Comparison of ENCODE assay signal across 25 cellular contexts in the genomic region with DNA sequence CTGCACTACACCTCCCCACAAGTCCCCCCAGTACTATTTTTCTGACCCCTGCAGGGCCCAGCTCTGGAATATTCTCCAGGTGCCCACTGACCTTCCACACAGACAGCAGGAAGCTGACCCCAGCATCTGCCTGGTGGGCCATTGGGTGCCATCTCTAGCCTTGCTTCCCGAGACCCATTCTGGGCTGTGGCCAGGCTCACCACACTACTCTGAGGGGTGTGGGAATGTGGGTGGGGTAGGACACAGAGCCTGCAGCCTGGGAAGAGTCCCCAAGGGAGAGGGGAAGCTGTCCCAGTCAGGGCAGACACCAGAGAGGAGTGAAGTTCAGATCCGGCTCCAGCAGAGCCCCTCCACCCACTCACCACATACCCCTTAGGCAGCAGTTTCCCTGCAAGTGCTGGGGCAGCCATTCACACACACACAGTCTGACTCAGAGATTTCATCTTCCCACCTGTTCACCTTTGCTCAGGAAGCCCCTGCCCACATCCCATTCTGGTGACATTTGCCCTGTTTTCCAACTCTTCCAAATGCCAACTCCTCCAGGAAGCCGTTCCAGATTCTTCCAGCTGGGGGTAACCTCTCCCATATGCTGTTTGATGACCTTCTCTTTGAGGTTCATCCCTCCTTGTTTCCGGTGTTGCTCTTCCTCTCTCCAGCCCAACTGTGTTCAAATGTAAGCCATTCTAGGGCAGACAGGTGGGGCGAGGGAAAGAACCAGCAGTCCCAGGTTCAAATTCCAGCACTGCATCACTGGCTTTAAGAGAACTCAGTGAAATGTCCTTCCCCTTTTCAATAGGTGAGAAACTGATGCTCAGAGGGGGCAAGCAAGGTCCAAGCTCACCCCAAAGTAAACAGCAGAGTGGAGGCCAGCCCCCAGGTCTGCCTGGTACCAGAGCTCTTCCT. TPM values are rescaled to one million over a fixed set of nuclear protein-coding genes. Genes with fewer than 3 reads are reported as not detected.
DNase-seq lines count a peak whose midpoint lies in the region; ATAC-seq, FAIRE-seq and TF ChIP-seq lines count a peak whose summit lies in the region.
"Had no signal": no experiment of that assay in that cellular context is flagged by ENCODE, and none has a peak within 500 bp of the region (broad histone marks: within the 10 kb centered on the region; RNA-seq: fewer than 3 reads in every experiment).

No MANE protein-coding gene starts in this region.

- peaks cover 8 to 21% of the 10 kb centered on the region in 2 donors for H3K27me3 Mint-ChIP-seq in CD8-positive, alpha-beta memory T cell

- no peaks in the 10 kb centered on the region for H3K36me3 Mint-ChIP-seq in CD8-positive, alpha-beta memory T cell
- H3K36me3 Mint-ChIP-seq: naive thymus-derived CD8-positive, alpha-beta T cell had no signal

- H3K27me3 ChIP-seq in right atrium auricular region = no peaks in the 10 kb centered on the region
- no peaks in the 10 kb centered on the region for H3K27me3 ChIP-seq in right cardiac atrium (ENCODE audit: control insufficient read depth, insufficient read depth)
- no peaks in the 10 kb centered on the region for H3K27me3 ChIP-seq in right lobe of liver
- no peaks in the 10 kb centered on the region for H3K27me3 ChIP-seq in small intestine (ENCODE audit: control insufficient read depth in 2 of 2, insufficient read depth in 2 of 2, low read length in 2 of 2)
- no peaks in the 10 kb centered on the region for H3K27me3 ChIP-seq in ovary
- H3K27me3 ChIP-seq in CD8-positive, alpha-beta memory T cell (ENCODE audit: insufficient read depth, low read length, poor library complexity, severe bottlenecking) = no peaks in the 10 kb centered on the region
- H3K27me3 ChIP-seq: uterus had no signal

- H3K4me3 Mint-ChIP-seq in CD8-positive, alpha-beta memory T cell = no peak overlapping the region
- H3K4me3 Mint-ChIP-seq: HFFc6; naive thymus-derived CD8-positive, alpha-beta T cell had no signal

- FAIRE-seq in small intestine (lab: Jason Lieb, UNC) = no peak

- H3K9me3 Mint-ChIP-seq in CD8-positive, alpha-beta memory T cell = no peaks in the 10 kb centered on the region
- H3K9me3 Mint-ChIP-seq: HFFc6; naive thymus-derived CD8-positive, alpha-beta T cell had no signal

- CTCF ChIA-PET in CD8-positive, alpha-beta memory T cell (lab: Charles Lee) = interaction anchor here (1.2 to 18.8 kb wide), 4 partner anchors 10 to 92 kb away, joined by 3 to 419 read pairs (median 38); partner anchors contain the start of gene TPBGL

- H3K4me1 Mint-ChIP-seq in CD8-positive, alpha-beta memory T cell = no peaks in the 10 kb centered on the region

- DNase-seq in right atrium auricular region (ENCODE audit: low spot score) (no peak), right cardiac atrium (no peak), right lobe of liver (no peak), small intestine (peak; percentile 78), ovary (no peak)
- no peak for DNase-seq in CD8-positive, alpha-beta memory T cell
- DNase-seq: activated CD8-positive, alpha-beta memory T cell treated with anti-CD3 and anti-CD28 coated beads, Interleukin-2, amount 50 U/mL, for 4 hours; dermis blood vessel endothelial cell; HFFc6; hippocampal formation; IMR-90; kidney glomerular epithelial cell; MV-4-11; NCI-H2081; NCI-H524 treated with DMSO at 0.1 percent for 48 hours; stimulated activated CD4-positive, alpha-beta T cell treated with anti-CD3 and anti-CD28 coated beads, Interleukin-4, amount 100 ng/mL, for 1 hour; stimulated activated CD8-positive, alpha-beta memory T cell treated with anti-CD3 and anti-CD28 coated beads, Interleukin-4, amount 100 ng/mL, for 48 hours; uterus had no signal

- ATAC-seq in right cardiac atrium (no peak), right lobe of liver (peak in 1 of 4 donors; percentile 26), HG02642 (IDR thresholded peaks at IDR 0.05; ENCODE audit: poor library complexity, unreplicated experiment) (no peak), GM19455 (IDR thresholded peaks at IDR 0.05; ENCODE audit: unreplicated experiment) (no peak)
- ATAC-seq: naive thymus-derived CD8-positive, alpha-beta T cell had no signal

- no peak for TF ChIP-seq POLR2A in right lobe of liver (IDR thresholded peaks at IDR 0.05)
- no peak for TF ChIP-seq POLR2A in ovary (IDR thresholded peaks at IDR 0.05)

- peak overlapping the region; percentile 32 to 42 for H3K4me3 ChIP-seq in right atrium auricular region
- no peak overlapping the region for H3K4me3 ChIP-seq in right cardiac atrium (ENCODE audit: low read length)
- H3K4me3 ChIP-seq in right lobe of liver = peak overlapping the region; percentile 21 to 33 (median 32)
- H3K4me3 ChIP-seq in small intestine (ENCODE audit: low read depth in 1 of 2, low read length in 2 of 2) = peak overlapping the region in 1 of 2 donors; percentile 50
- no peak overlapping the region for H3K4me3 ChIP-seq in ovary
- no peak overlapping the region for H3K4me3 ChIP-seq in CD8-positive, alpha-beta memory T cell (ENCODE audit: low read length)

- H3K36me3 ChIP-seq in right atrium auricular region (no peaks in the 10 kb centered on the region), right lobe of liver (no peaks in the 10 kb centered on the region), small intestine (ENCODE audit: control insufficient read depth in 2 of 2, insufficient read depth in 2 of 2, low read length in 2 of 2) (no peaks in the 10 kb centered on the region), ovary (no peaks in the 10 kb centered on the region)
- no peaks in the 10 kb centered on the region for H3K36me3 ChIP-seq in CD8-positive, alpha-beta memory T cell (ENCODE audit: insufficient read depth, low read length)
- H3K36me3 ChIP-seq: prostate gland, uterus had no signal

- TF ChIP-seq EP300 in ovary (IDR thresholded peaks at IDR 0.05) = no peak

- 73% methylated on average over 5 of the region's 5 CpGs for WGBS in right cardiac atrium
- WGBS in right lobe of liver (ENCODE audit: insufficient coverage, low coverage, low lambda C conversion rate, missing lambda C conversion rate) = 38% methylated on average over 4 of the region's 5 CpGs
- WGBS in small intestine, 3 donors = 43 to 53% (median 45%) methylated on average over 5 of the region's 5 CpGs
- 58 to 71% (median 64%) methylated on average over 5 of the region's 5 CpGs for WGBS in ovary, 3 donors

- H3K27ac Mint-ChIP-seq in CD8-positive, alpha-beta memory T cell = no peak overlapping the region
- H3K27ac Mint-ChIP-seq: HFFc6; naive thymus-derived CD8-positive, alpha-beta T cell had no signal

- H3K9me3 ChIP-seq in right atrium auricular region = no peaks in the 10 kb centered on the region
- no peaks in the 10 kb centered on the region for H3K9me3 ChIP-seq in right cardiac atrium (ENCODE audit: control insufficient read depth, low read length)
- H3K9me3 ChIP-seq in right lobe of liver = no peaks in the 10 kb centered on the region
- no peaks in the 10 kb centered on the region for H3K9me3 ChIP-seq in small intestine (ENCODE audit: control insufficient read depth, low read depth)
- no peaks in the 10 kb centered on the region for H3K9me3 ChIP-seq in ovary
- no peaks in the 10 kb centered on the region for H3K9me3 ChIP-seq in CD8-positive, alpha-beta memory T cell (ENCODE audit: low read length)
- H3K9me3 ChIP-seq: prostate gland, uterus had no signal

- POLR2A ChIA-PET in CD8-positive, alpha-beta memory T cell (lab: Charles Lee) = no interaction called here

- H3K27ac ChIP-seq in right atrium auricular region = peak overlapping the region in 1 of 2 donors; percentile 46
- H3K27ac ChIP-seq in right cardiac atrium (ENCODE audit: low read length) = no peak overlapping the region
- H3K27ac ChIP-seq in right lobe of liver = peak overlapping the region; percentile 14 to 97 (median 58)
- peak overlapping the region; percentile 89 to 90 for H3K27ac ChIP-seq in small intestine (ENCODE audit: low read depth in 1 of 2, low read length in 1 of 2)
- no peak overlapping the region for H3K27ac ChIP-seq in ovary
- no peak overlapping the region for H3K27ac ChIP-seq in CD8-positive, alpha-beta memory T cell (ENCODE audit: low read depth, low read length)
- H3K27ac ChIP-seq: prostate gland had no signal

- intact Hi-C loops in right cardiac atrium (cut with DNase I) (no loop called here), right lobe of liver (cut with DNase I) (no loop called here), ovary (cut with DNase I) (loop anchor here in 1 of 4 donors (5.0 kb wide), 1 partner anchor 49 kb away; no protein-coding TSS in a partner anchor)

- TF ChIP-seq CTCF in right atrium auricular region (IDR thresholded peaks at IDR 0.05) (no peak), right lobe of liver (IDR thresholded peaks at IDR 0.05) (no peak), ovary (IDR thresholded peaks at IDR 0.05) (no peak)

- H3K4me1 ChIP-seq in right atrium auricular region = peaks cover 0 to 58% of the 10 kb centered on the region in 2 donors
- no peaks in the 10 kb centered on the region for H3K4me1 ChIP-seq in right cardiac atrium (ENCODE audit: control insufficient read depth, insufficient read depth, low read length)
- H3K4me1 ChIP-seq in right lobe of liver = peaks cover 0 to 62% (median 27%) of the 10 kb centered on the region in 4 donors
- H3K4me1 ChIP-seq in small intestine (ENCODE audit: control insufficient read depth in 2 of 2, insufficient read depth in 1 of 2, low read depth in 1 of 2, low read length in 1 of 2) = peaks cover 8 to 17% of the 10 kb centered on the region in 2 donors
- no peaks in the 10 kb centered on the region for H3K4me1 ChIP-seq in ovary (ENCODE audit: insufficient read depth)
- no peaks in the 10 kb centered on the region for H3K4me1 ChIP-seq in CD8-positive, alpha-beta memory T cell (ENCODE audit: insufficient read depth, low read length)
- H3K4me1 ChIP-seq: prostate gland, uterus had no signal

RNA-seq across cellular contexts. Expression of gene SLCO2B1, which starts 2.0 kb away (rescaled TPM):
- total RNA-seq in right atrium auricular region (10 to 100 TPM in 1 of 2 donors, 1 to 10 TPM in 1; 9.5 to 24.6 TPM), right cardiac atrium (10 to 100 TPM; 23.0 to 40.7 (median 27.6) TPM), right lobe of liver (100 to 1,000 TPM; 145 to 316 (median 199) TPM), ovary (10 to 100 TPM; 12.6 to 79.4 (median 21.8) TPM)
- polyA plus RNA-seq in right cardiac atrium (5.1 TPM), small intestine (10 to 100 TPM; 10.3 to 46.6 (median 14.5) TPM), ovary (10 to 100 TPM; 17.6 to 44.4 TPM)
- 1 to 10 TPM in 1 of 2 experiments, under 1 TPM in 1; 0.98 to 1.3 TPM for total RNA-seq in CD8-positive, alpha-beta memory T cell
- not detected for polyA plus RNA-seq in CD8-positive, alpha-beta memory T cell
- total RNA-seq: fibroblast of lung, HFFc6, IMR-90 had no signal
- polyA plus RNA-seq: fibroblast of lung; IMR-90; naive thymus-derived CD8-positive, alpha-beta T cell had no signal

RNA-seq across cellular contexts. Expression of gene OR2AT4, which starts 56.2 kb away (rescaled TPM):
- total RNA-seq in right atrium auricular region (not detected), right cardiac atrium (not detected), right lobe of liver (not detected), ovary (not detected)
- polyA plus RNA-seq in right cardiac atrium (not detected), small intestine (not detected), ovary (under 1 TPM in 1 of 2 donors, not detected in 1; 0.02 TPM)
- total RNA-seq in CD8-positive, alpha-beta memory T cell = not detected
- not detected for polyA plus RNA-seq in CD8-positive, alpha-beta memory T cell
- total RNA-seq: A673; aorta; dermis blood vessel endothelial cell; fibroblast of lung; HFFc6; IMR-90; naive thymus-derived CD8-positive, alpha-beta T cell; uterus had no signal
- polyA plus RNA-seq: fibroblast of lung; IMR-90; naive thymus-derived CD8-positive, alpha-beta T cell had no signal

Comparison
In these comparisons a context has a peak if more than half of its experiments do, and no peak if none do; other contexts are left out.
1. H3K4me3 ChIP-seq: peak in right atrium auricular region (2 of 2) and right lobe of liver (3 of 3); none in right cardiac atrium (single experiment), ovary (single experiment) and CD8-positive, alpha-beta memory T cell (single experiment).
2. H3K27ac ChIP-seq: peak in right lobe of liver (3 of 3) and small intestine (2 of 2); none in right cardiac atrium (single experiment), ovary (0 of 2) and CD8-positive, alpha-beta memory T cell (single experiment).
3. RNA of gene SLCO2B1, which starts 2.0 kb away (total RNA-seq): 145 to 316 TPM in right lobe of liver, 23.0 to 40.7 TPM in right cardiac atrium, 9.5 to 24.6 TPM in right atrium auricular region and 12.6 to 79.4 TPM in ovary; 0.98 to 1.3 TPM in CD8-positive, alpha-beta memory T cell; every median in the first group is over 4 times any median in the second.